8 cellular contexts compared by ENCODE assay signal in genomic region chr4:103076777-103077347, GRCh38. TPM values are rescaled to one million over a fixed set of nuclear protein-coding genes. Genes with fewer than 3 reads are reported as not detected.
A peak's percentile ranks its signal among the peaks of the same experiment; 100 is the strongest.
DNase-seq lines count a peak whose midpoint lies in the region; ATAC-seq lines count a peak whose summit lies in the region.

No MANE protein-coding gene starts in this region.

- H3K27ac Mint-ChIP-seq in CD4-positive, alpha-beta memory T cell = peak overlapping the region; percentile 95 to 99 (median 98)
- peak overlapping the region; percentile 99 for H3K27ac Mint-ChIP-seq in activated T-helper 1 cell treated with anti-CD3 and anti-CD28 coated beads, Interleukin-12 subunit alpha, Interleukin-12 subunit beta, Interleukin-2, Interleukin-4 antibody, amounts not matched to agents 30 ng/mL and 10 ng/mL and 1 ng/mL, durations not matched to agents 14 hours and 24 hours and 36 hours

- intact Hi-C loops in CD4-positive, alpha-beta memory T cell (cut with micrococcal nuclease) = loop anchor here (1.0 to 5.0 kb wide), 7 partner anchors 14 to 1730 kb away; partner anchors contain the start of genes BDH2, CISD2, PPP3CA and SLC39A8
- intact Hi-C loops in activated T-helper 1 cell treated with anti-CD3 and anti-CD28 coated beads, Interleukin-12 subunit alpha, Interleukin-12 subunit beta, Interleukin-2, Interleukin-4 antibody, amounts not matched to agents 30 ng/mL and 10 ng/mL and 1 ng/mL, durations not matched to agents 14 hours and 24 hours and 36 hours (cut with micrococcal nuclease) = loop anchor here (1.0 to 5.0 kb wide), 10 partner anchors 9 to 732 kb away; partner anchors contain the start of genes BDH2, CISD2, SLC39A8 and SLC9B1

- ATAC-seq in GM19043 (IDR thresholded peaks at IDR 0.05; ENCODE audit: low read depth, unreplicated experiment) = peak; percentile 35
- ATAC-seq in HG03520 (IDR thresholded peaks at IDR 0.05; ENCODE audit: unreplicated experiment) = peak; percentile 33
- ATAC-seq in HG03442 (IDR thresholded peaks at IDR 0.05; ENCODE audit: unreplicated experiment) = no peak

- H3K4me1 Mint-ChIP-seq in CD4-positive, alpha-beta memory T cell = peaks cover 24 to 58% (median 38%) of the 10 kb centered on the region in 4 donors
- H3K4me1 Mint-ChIP-seq in activated T-helper 1 cell treated with anti-CD3 and anti-CD28 coated beads, Interleukin-12 subunit alpha, Interleukin-12 subunit beta, Interleukin-2, Interleukin-4 antibody, amounts not matched to agents 30 ng/mL and 10 ng/mL and 1 ng/mL, durations not matched to agents 14 hours and 24 hours and 36 hours (ENCODE audit: low read depth) = peaks cover 51% of the 10 kb centered on the region

- peak overlapping the region; percentile 26 to 72 for H3K4me3 ChIP-seq in CD4-positive, alpha-beta memory T cell (ENCODE audit: low read length in 2 of 2)
- peak overlapping the region; percentile 69 for H3K4me3 ChIP-seq in iPS-18a (ENCODE audit: low read length)
- peak overlapping the region; percentile 81 to 91 for H3K4me3 ChIP-seq in stomach smooth muscle (ENCODE audit: low read length in 2 of 2)

- peaks cover 37% of the 10 kb centered on the region for H3K4me1 ChIP-seq in CD4-positive, alpha-beta memory T cell (ENCODE audit: insufficient read depth, low read length)
- H3K4me1 ChIP-seq in iPS-18a (ENCODE audit: control insufficient read depth, low read depth, low read length) = peaks cover 8% of the 10 kb centered on the region
- peaks cover 7% of the 10 kb centered on the region for H3K4me1 ChIP-seq in stomach smooth muscle (ENCODE audit: control insufficient read depth, insufficient read depth, low read length)

- POLR2A ChIA-PET in CD4-positive, alpha-beta memory T cell (lab: Charles Lee; ENCODE audit: partially characterized antibody) = interaction anchor here (0.7 to 3.2 kb wide), 12 partner anchors 15 to 732 kb away, joined by 3 to 20 read pairs (median 6); partner anchors contain the start of genes BDH2, CISD2, MANBA and SLC39A8

- no peaks in the 10 kb centered on the region for H3K27me3 ChIP-seq in CD4-positive, alpha-beta memory T cell (ENCODE audit: insufficient read depth, low read length)
- H3K27me3 ChIP-seq in iPS-18a (ENCODE audit: control insufficient read depth, insufficient read depth, low read length) (peaks cover 35% of the 10 kb centered on the region), stomach smooth muscle (ENCODE audit: control insufficient read depth in 1 of 2, insufficient read depth in 2 of 2, low read length in 2 of 2) (no peaks in the 10 kb centered on the region)

- CTCF ChIA-PET in CD4-positive, alpha-beta memory T cell (lab: Charles Lee; ENCODE audit: partially characterized antibody) = interaction anchor here (0.7 to 7.9 kb wide), 10 partner anchors 9 to 248 kb away, joined by 3 to 59 read pairs (median 4); partner anchors contain the start of gene BDH2

- H3K9me3 Mint-ChIP-seq in CD4-positive, alpha-beta memory T cell = no peaks in the 10 kb centered on the region
- no peaks in the 10 kb centered on the region for H3K9me3 Mint-ChIP-seq in activated T-helper 1 cell treated with anti-CD3 and anti-CD28 coated beads, Interleukin-12 subunit alpha, Interleukin-12 subunit beta, Interleukin-2, Interleukin-4 antibody, amounts not matched to agents 30 ng/mL and 10 ng/mL and 1 ng/mL, durations not matched to agents 14 hours and 24 hours and 36 hours

- H3K9ac ChIP-seq in iPS-18a (ENCODE audit: low read length) (peak overlapping the region; percentile 72), stomach smooth muscle (ENCODE audit: low read length in 2 of 2) (peak overlapping the region; percentile 89 to 95)

- H3K36me3 ChIP-seq in CD4-positive, alpha-beta memory T cell (ENCODE audit: insufficient read depth, low read length) = no peaks in the 10 kb centered on the region
- H3K36me3 ChIP-seq in iPS-18a (ENCODE audit: control insufficient read depth, low read depth, low read length) (no peaks in the 10 kb centered on the region), stomach smooth muscle (ENCODE audit: control insufficient read depth in 2 of 2, insufficient read depth in 2 of 2, low read length in 2 of 2) (peaks cover 8 to 9% of the 10 kb centered on the region in 2 donors)

- H3K27me3 Mint-ChIP-seq in CD4-positive, alpha-beta memory T cell = no peaks in the 10 kb centered on the region
- no peaks in the 10 kb centered on the region for H3K27me3 Mint-ChIP-seq in activated T-helper 1 cell treated with anti-CD3 and anti-CD28 coated beads, Interleukin-12 subunit alpha, Interleukin-12 subunit beta, Interleukin-2, Interleukin-4 antibody, amounts not matched to agents 30 ng/mL and 10 ng/mL and 1 ng/mL, durations not matched to agents 14 hours and 24 hours and 36 hours (ENCODE audit: insufficient read depth)

- H3K36me3 Mint-ChIP-seq in CD4-positive, alpha-beta memory T cell = peaks cover 8 to 10% of the 10 kb centered on the region in 2 donors
- peaks cover 28% of the 10 kb centered on the region for H3K36me3 Mint-ChIP-seq in activated T-helper 1 cell treated with anti-CD3 and anti-CD28 coated beads, Interleukin-12 subunit alpha, Interleukin-12 subunit beta, Interleukin-2, Interleukin-4 antibody, amounts not matched to agents 30 ng/mL and 10 ng/mL and 1 ng/mL, durations not matched to agents 14 hours and 24 hours and 36 hours (ENCODE audit: low read depth)

- no peaks in the 10 kb centered on the region for H3K9me3 ChIP-seq in CD4-positive, alpha-beta memory T cell (ENCODE audit: control insufficient read depth in 1 of 2, low read length in 2 of 2)
- H3K9me3 ChIP-seq in iPS-18a (ENCODE audit: control insufficient read depth, low read depth, low read length) (no peaks in the 10 kb centered on the region), stomach smooth muscle (ENCODE audit: control insufficient read depth in 2 of 2, low read length in 2 of 2) (no peaks in the 10 kb centered on the region)

- H3K27ac ChIP-seq in CD4-positive, alpha-beta memory T cell (ENCODE audit: low read depth, low read length) = peak overlapping the region; percentile 78
- H3K27ac ChIP-seq in iPS-18a (ENCODE audit: low read length) (no peak overlapping the region), stomach smooth muscle (ENCODE audit: low read length) (peak overlapping the region; percentile 74)

- H3K4me3 Mint-ChIP-seq in CD4-positive, alpha-beta memory T cell = peak overlapping the region; percentile 81 to 98 (median 93)
- H3K4me3 Mint-ChIP-seq in activated T-helper 1 cell treated with anti-CD3 and anti-CD28 coated beads, Interleukin-12 subunit alpha, Interleukin-12 subunit beta, Interleukin-2, Interleukin-4 antibody, amounts not matched to agents 30 ng/mL and 10 ng/mL and 1 ng/mL, durations not matched to agents 14 hours and 24 hours and 36 hours = peak overlapping the region; percentile 95

- no peak for DNase-seq in CD4-positive, alpha-beta memory T cell
- DNase-seq in activated T-helper 1 cell treated with anti-CD3 and anti-CD28 coated beads, Interleukin-12 subunit alpha, Interleukin-12 subunit beta, Interleukin-2, Interleukin-4 antibody, amounts not matched to agents 30 ng/mL and 10 ng/mL and 1 ng/mL, durations not matched to agents 14 hours and 24 hours and 36 hours (ENCODE audit: low spot score) = no peak
- no peak for DNase-seq in OCI-M2 (lab: John Stamatoyannopoulos, UW; ENCODE audit: unreplicated experiment)

RNA-seq across cellular contexts. Expression of gene SLC9B2, which starts 0.3 kb away (rescaled TPM):
- 10 to 100 TPM; 17.1 to 19.7 TPM for total RNA-seq in CD4-positive, alpha-beta memory T cell
- polyA plus RNA-seq in CD4-positive, alpha-beta memory T cell = 10 to 100 TPM; 15.9 to 16.3 TPM
- total RNA-seq in activated T-helper 1 cell treated with anti-CD3 and anti-CD28 coated beads, Interleukin-12 subunit alpha, Interleukin-12 subunit beta, Interleukin-2, Interleukin-4 antibody, amounts not matched to agents 30 ng/mL and 10 ng/mL and 1 ng/mL, durations not matched to agents 14 hours and 24 hours and 36 hours = 34.7 and 36.9 TPM in 2 replicates

RNA-seq across cellular contexts. Expression of gene BDH2, which starts 22.8 kb away (rescaled TPM):
- total RNA-seq in CD4-positive, alpha-beta memory T cell = 10 to 100 TPM; 20.1 to 20.5 TPM
- polyA plus RNA-seq in CD4-positive, alpha-beta memory T cell = 10 to 100 TPM; 24.2 to 25.3 TPM
- total RNA-seq in activated T-helper 1 cell treated with anti-CD3 and anti-CD28 coated beads, Interleukin-12 subunit alpha, Interleukin-12 subunit beta, Interleukin-2, Interleukin-4 antibody, amounts not matched to agents 30 ng/mL and 10 ng/mL and 1 ng/mL, durations not matched to agents 14 hours and 24 hours and 36 hours = 9.1 and 11.0 TPM in 2 replicates

RNA-seq across cellular contexts. Expression of gene SLC9B1, which starts 57.4 kb away (rescaled TPM):
- 1 to 10 TPM; 3.2 to 5.2 TPM for total RNA-seq in CD4-positive, alpha-beta memory T cell
- 1 to 10 TPM; 2.0 to 4.2 TPM for polyA plus RNA-seq in CD4-positive, alpha-beta memory T cell
- 0.51 and 0.52 TPM in 2 replicates for total RNA-seq in activated T-helper 1 cell treated with anti-CD3 and anti-CD28 coated beads, Interleukin-12 subunit alpha, Interleukin-12 subunit beta, Interleukin-2, Interleukin-4 antibody, amounts not matched to agents 30 ng/mL and 10 ng/mL and 1 ng/mL, durations not matched to agents 14 hours and 24 hours and 36 hours
